Comparison of ENCODE assay signal across 8 cellular contexts in genomic region chr9:101878734-101879133, GRCh38.
"Had no signal": no experiment of that assay in that cellular context is flagged by ENCODE, and none has a peak within 500 bp of the region (broad histone marks: within the 10 kb centered on the region; RNA-seq: fewer than 3 reads in every experiment).

No MANE protein-coding gene starts in this region.

- ATAC-seq: GM23338 had no signal

- H3K27ac ChIP-seq: KMS-11 had no signal

- H3K9ac ChIP-seq: KMS-11 had no signal

- FAIRE-seq: H1, H54, HTR-8/SVneo had no signal

- DNase-seq: H9, HCEC 1CT, KBM-7 had no signal

- H3K4me3 ChIP-seq: GM23338 had no signal

- H2AFZ ChIP-seq: GM23338 had no signal

- H3K4me2 ChIP-seq: GM23338, KMS-11 had no signal
